ENCODE assay signal across 8 cellular contexts in the genomic region with DNA sequence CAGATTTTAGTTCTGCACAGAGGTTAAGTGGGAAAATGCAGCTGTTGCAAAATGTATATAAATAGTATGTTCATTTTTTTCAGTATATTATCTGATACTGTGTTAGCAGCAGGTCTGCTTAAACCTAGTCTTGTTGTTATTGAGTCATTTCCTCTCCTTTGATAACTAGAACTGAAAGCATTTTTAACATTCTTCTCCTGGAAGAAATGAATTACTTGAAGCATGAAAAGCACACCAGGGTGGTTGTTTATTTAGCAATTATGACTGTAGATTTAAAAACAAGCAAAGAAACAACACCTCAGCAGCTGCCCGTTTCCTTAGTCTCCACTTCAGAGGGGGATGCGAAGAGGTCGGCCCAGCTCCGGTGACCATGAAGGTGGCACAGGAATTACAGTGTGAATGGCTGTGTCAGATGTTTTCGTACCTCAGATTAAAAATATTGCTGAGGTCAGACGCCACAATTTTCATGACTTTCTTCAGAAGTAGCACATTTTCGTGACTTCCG. TPM values are rescaled to one million over a fixed set of nuclear protein-coding genes. Genes with fewer than 3 reads are reported as not detected.
DNase-seq lines count a peak whose midpoint lies in the region; ATAC-seq and TF ChIP-seq lines count a peak whose summit lies in the region.

No MANE protein-coding gene starts in this region.

- H3K4me1 Mint-ChIP-seq in stimulated activated memory B cell treated with anti-CD40 and anti-IgM and Interleukin-4, amounts not matched to agents 10 μg/mL and 1 μg/mL and 100 μg/mL, for 72 hours = peaks cover 14% of the 10 kb centered on the region

- no peak overlapping the region for H3K4me3 Mint-ChIP-seq in stimulated activated memory B cell treated with anti-CD40 and anti-IgM and Interleukin-4, amounts not matched to agents 10 μg/mL and 1 μg/mL and 100 μg/mL, for 72 hours

- H3K9me3 Mint-ChIP-seq in stimulated activated memory B cell treated with anti-CD40 and anti-IgM and Interleukin-4, amounts not matched to agents 10 μg/mL and 1 μg/mL and 100 μg/mL, for 72 hours = no peaks in the 10 kb centered on the region

- ATAC-seq in GM18868 (IDR thresholded peaks at IDR 0.05; ENCODE audit: unreplicated experiment) (peak; percentile 53), GM19467 (IDR thresholded peaks at IDR 0.05; ENCODE audit: unreplicated experiment) (no peak)
- ATAC-seq in stimulated activated memory B cell treated with anti-CD40 and anti-IgM and Interleukin-4, amounts not matched to agents 10 μg/mL and 1 μg/mL and 100 μg/mL, for 72 hours = no peak

- peaks cover 24% of the 10 kb centered on the region for H3K27me3 Mint-ChIP-seq in stimulated activated memory B cell treated with anti-CD40 and anti-IgM and Interleukin-4, amounts not matched to agents 10 μg/mL and 1 μg/mL and 100 μg/mL, for 72 hours

- H3K27ac Mint-ChIP-seq in stimulated activated memory B cell treated with anti-CD40 and anti-IgM and Interleukin-4, amounts not matched to agents 10 μg/mL and 1 μg/mL and 100 μg/mL, for 72 hours = no peak overlapping the region

- DNase-seq in NCI-H226 (peak; percentile 79), astrocyte of the spinal cord (ENCODE audit: low read depth, low spot score) (peak; percentile 87), pulmonary artery endothelial cell (ENCODE audit: low read depth, low spot score) (peak; percentile 58), NOMO-1 treated with DMSO at 0.1 percent for 48 hours (lab: John Stamatoyannopoulos, UW; ENCODE audit: unreplicated experiment) (no peak), NCI-H1105 treated with DMSO at 0.1 percent for 48 hours (lab: John Stamatoyannopoulos, UW) (no peak)

- peak overlapping the region; percentile 4 for H3K4me3 ChIP-seq in astrocyte of the spinal cord (ENCODE audit: low read depth, low read length)

- H3K36me3 Mint-ChIP-seq in stimulated activated memory B cell treated with anti-CD40 and anti-IgM and Interleukin-4, amounts not matched to agents 10 μg/mL and 1 μg/mL and 100 μg/mL, for 72 hours = no peaks in the 10 kb centered on the region

- no peak for TF ChIP-seq CTCF in astrocyte of the spinal cord (IDR thresholded peaks at IDR 0.05; ENCODE audit: low read depth, low read length)

- in situ Hi-C loops in astrocyte of the spinal cord (cut with HindIII; ENCODE audit: low sequenced_read_pairs) = no loop called here

RNA-seq across cellular contexts. Expression of gene GOPC, which starts 53.5 kb away (rescaled TPM):
- 27.6 and 34.6 TPM in 2 replicates for total RNA-seq in pulmonary artery endothelial cell

Comparison
In these comparisons a context has a peak if more than half of its experiments do, and no peak if none do; other contexts are left out.
1. DNase-seq: peak in NCI-H226 (single experiment), astrocyte of the spinal cord (single experiment) and pulmonary artery endothelial cell (single experiment); none in NOMO-1 treated with DMSO at 0.1 percent for 48 hours (single experiment) and NCI-H1105 treated with DMSO at 0.1 percent for 48 hours (single experiment).